Comparison of ENCODE assay signal across 21 cellular contexts in the genomic region with DNA sequence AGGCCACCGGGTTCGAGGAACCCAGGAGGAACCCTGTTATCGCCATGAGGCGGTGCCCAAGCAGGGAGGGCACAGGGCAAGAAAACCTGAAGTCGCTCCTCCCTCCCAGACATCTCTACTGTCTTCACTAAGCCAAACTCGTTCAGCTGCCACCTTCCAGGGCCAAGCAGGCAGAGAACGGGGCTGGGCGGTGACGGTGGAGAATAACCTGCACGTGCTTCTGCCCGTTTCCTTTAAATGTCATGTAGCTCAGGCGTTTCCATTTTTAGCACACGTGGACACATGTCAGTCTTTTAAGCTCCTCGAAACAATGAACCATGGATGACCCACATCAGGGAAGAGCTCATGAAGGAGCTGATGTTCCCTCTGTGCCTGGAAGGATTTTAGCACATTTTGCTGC.
"Had no signal": no experiment of that assay in that cellular context is flagged by ENCODE, and none has a peak within 500 bp of the region (broad histone marks: within the 10 kb centered on the region; RNA-seq: fewer than 3 reads in every experiment).

No MANE protein-coding gene starts in this region.

- H3K27me3 Mint-ChIP-seq: activated CD8-positive, alpha-beta T cell treated with anti-CD3 and anti-CD28 coated beads for 36 hours; activated naive CD8-positive, alpha-beta T cell treated with anti-CD3 and anti-CD28 coated beads, Interleukin-2, amount 10 ng/mL, durations not matched to agents 7 days and 5 days had no signal

- H3K9me3 Mint-ChIP-seq: activated naive CD8-positive, alpha-beta T cell treated with anti-CD3 and anti-CD28 coated beads, Interleukin-2, amount 10 ng/mL, durations not matched to agents 7 days and 5 days; T-helper 1 cell treated with Interleukin-12 subunit alpha and Interleukin-12 subunit beta and Interleukin-4 antibody, amounts not matched to agents 30 μg/mL and 1 μg/mL, for 36 hours had no signal

- H3K27me3 ChIP-seq: adrenal gland, breast epithelium had no signal

- H3K27ac ChIP-seq: adrenal gland had no signal

- H3K4me1 ChIP-seq: adrenal gland, breast epithelium had no signal

- H3K4me3 ChIP-seq: adrenal gland, breast epithelium had no signal

- DNase-seq: activated CD4-positive, alpha-beta T cell treated with anti-CD3 and anti-CD28 coated beads for 4 hours; activated CD8-positive, alpha-beta memory T cell treated with anti-CD3 and anti-CD28 coated beads, Interleukin-2, amount 50 U/mL, for 4 hours; activated CD8-positive, alpha-beta T cell treated with anti-CD3 and anti-CD28 coated beads for 36 hours; activated naive CD4-positive, alpha-beta T cell treated with anti-CD3 and anti-CD28 coated beads, Interleukin-2, amount 50 U/mL, for 16 hours; activated naive CD8-positive, alpha-beta T cell treated with anti-CD3 and anti-CD28 coated beads, Interleukin-2, amount 10 ng/mL, durations not matched to agents 7 days and 5 days; activated T-cell treated with anti-CD3 and anti-CD28 coated beads, Interleukin-2, amount 50 U/mL, for 1 hour; adrenal gland; anterior cingulate cortex; central memory CD4-positive, alpha-beta T cell; Karpas-422; MM.1S; NCI-H1105 treated with DMSO at 0.1 percent for 48 hours; NCI-H1436 treated with DMSO at 0.1 percent for 48 hours; NCI-H187; NCI-H2081 treated with DMSO at 0.1 percent for 48 hours; NCI-H446; NCI-H524; SHP77 treated with DMSO at 0.1 percent for 48 hours had no signal

- H3K4me3 Mint-ChIP-seq: activated CD8-positive, alpha-beta T cell treated with anti-CD3 and anti-CD28 coated beads for 36 hours; activated naive CD8-positive, alpha-beta T cell treated with anti-CD3 and anti-CD28 coated beads, Interleukin-2, amount 10 ng/mL, durations not matched to agents 7 days and 5 days; T-helper 1 cell treated with Interleukin-12 subunit alpha and Interleukin-12 subunit beta and Interleukin-4 antibody, amounts not matched to agents 30 μg/mL and 1 μg/mL, for 36 hours had no signal

- H3K9me3 ChIP-seq: adrenal gland, breast epithelium had no signal

- H3K36me3 ChIP-seq: adrenal gland, breast epithelium had no signal

- H3K4me1 Mint-ChIP-seq: activated naive CD8-positive, alpha-beta T cell treated with anti-CD3 and anti-CD28 coated beads, Interleukin-2, amount 10 ng/mL, durations not matched to agents 7 days and 5 days had no signal

- ATAC-seq: activated CD4-positive, CD25-positive, alpha-beta regulatory T cell treated with anti-CD3 and anti-CD28 coated beads, Interleukin-2, amount 50 U/mL, for 24 hours; activated CD8-positive, alpha-beta T cell treated with anti-CD3 and anti-CD28 coated beads for 36 hours had no signal

- H3K27ac Mint-ChIP-seq: activated CD8-positive, alpha-beta T cell treated with anti-CD3 and anti-CD28 coated beads for 36 hours; activated naive CD8-positive, alpha-beta T cell treated with anti-CD3 and anti-CD28 coated beads, Interleukin-2, amount 10 ng/mL, durations not matched to agents 7 days and 5 days; T-helper 1 cell treated with Interleukin-12 subunit alpha and Interleukin-12 subunit beta and Interleukin-4 antibody, amounts not matched to agents 30 μg/mL and 1 μg/mL, for 36 hours had no signal
